9 cellular contexts compared by ENCODE assay signal in genomic region chr16:4968278-4968677, GRCh38. TPM values are rescaled to one million over a fixed set of nuclear protein-coding genes. Genes with fewer than 3 reads are reported as not detected.
DNase-seq lines count a peak whose midpoint lies in the region; ATAC-seq and TF ChIP-seq lines count a peak whose summit lies in the region.
"Not testable (repeated sequence)": the region's sequence is repeated elsewhere in the genome, so short reads cannot be mapped to it uniquely, and the experiment has no call there.
"Had no signal": no experiment of that assay in that cellular context is flagged by ENCODE, and none has a peak within 500 bp of the region (broad histone marks: within the 10 kb centered on the region; RNA-seq: fewer than 3 reads in every experiment).

No MANE protein-coding gene starts in this region.

- not testable (repeated sequence) for H3T11ph ChIP-seq in H9 (ENCODE audit: low read length)

- H3K27ac Mint-ChIP-seq in H9 (peak overlapping the region; percentile 30 to 96 (median 90); a peak in 6 of 7 replicates), WTC11 (peak overlapping the region; percentile 94)

- POLR2A ChIA-PET in WTC11 (lab: Charles Lee): interaction anchor here (1.9 kb wide), 1 partner anchor 10 kb away, joined by 6 read pairs; the partner anchor contains the start of gene SEC14L5

- not testable (repeated sequence) for H2AK5ac ChIP-seq in H9 (ENCODE audit: insufficient read length, low read length)

- H3K4ac ChIP-seq in H9 (ENCODE audit: low read depth, low read length): not testable (repeated sequence)

- not testable (repeated sequence) for DNase-seq in H9; WTC11 (ENCODE audit: low spot score); substantia nigra (lab: John Stamatoyannopoulos, UW)
- DNase-seq in dorsolateral prefrontal cortex (peak in 1 of 10 donors; percentile 21), lower lobe of right lung (peak; percentile 20), posterior vena cava (ENCODE audit: low spot score) (peak; percentile 24)

- WGBS in H9 (ENCODE audit: extremely low coverage, insufficient read length, low lambda C conversion rate): no CpG with 5 or more reads among the region's 12 CpGs

- H3K27me3 Mint-ChIP-seq in H9 (ENCODE audit: low read depth); WTC11 (ENCODE audit: low read depth): not testable (repeated sequence)

- H3K9me3 ChIP-seq in H9 (ENCODE audit: control insufficient read depth, low read depth, low read length); iPS-15b (ENCODE audit: control insufficient read depth, insufficient read depth, low read length); lower lobe of right lung: not testable (repeated sequence)

- not testable (repeated sequence) for H3K79me1 ChIP-seq in H9 (ENCODE audit: insufficient read depth, low read depth, low read length, poor library complexity, severe bottlenecking)

- not testable (repeated sequence) for ATAC-seq in WTC11, lower lobe of right lung

- H3K79me2 ChIP-seq in H9 (ENCODE audit: insufficient read depth, low read length): not testable (repeated sequence)

- not testable (repeated sequence) for H3K23me2 ChIP-seq in H9 (ENCODE audit: insufficient read length, low read depth, low read length, poor library complexity, severe bottlenecking)

- H4K91ac ChIP-seq in H9 (ENCODE audit: insufficient read length, low read depth, low read length): not testable (repeated sequence)

- H3K9ac ChIP-seq in H9 (ENCODE audit: extremely low read depth, insufficient read length, low read length): not testable (repeated sequence)
- H3K9ac ChIP-seq in iPS-15b (ENCODE audit: low read depth, low read length): peak overlapping the region; percentile 14

- H3K4me3 ChIP-seq in dorsolateral prefrontal cortex: peak overlapping the region in 13 of 59 donors; percentile 1 to 37 (median 11)
- H3K4me3 ChIP-seq in iPS-15b (ENCODE audit: low read depth, low read length): peak overlapping the region; percentile 1
- H3K4me3 ChIP-seq in lower lobe of right lung: not testable (repeated sequence)

- not testable (repeated sequence) for H2AFZ ChIP-seq in H9 (ENCODE audit: low read length)

- H3K4me1 Mint-ChIP-seq in H9 (peaks cover 23 to 30% of the 10 kb centered on the region in 2 experiments), WTC11 (peaks cover 30% of the 10 kb centered on the region)

- not testable (repeated sequence) for H3K56ac ChIP-seq in H9 (ENCODE audit: insufficient read length, low read depth, low read length)

- not testable (repeated sequence) for H3K36me3 Mint-ChIP-seq in H9 (ENCODE audit: insufficient read depth in 1 of 3, low read depth in 3 of 3); WTC11

- H3K4me2 ChIP-seq in H9 (ENCODE audit: insufficient read depth, insufficient read length, low read length): peak overlapping the region; percentile 61

- intact Hi-C loops in dorsolateral prefrontal cortex (cut with DNase I); lower lobe of right lung (cut with DNase I); posterior vena cava (cut with DNase I): not testable (repeated sequence)

- not testable (repeated sequence) for H2BK5ac ChIP-seq in H9 (ENCODE audit: insufficient read length, low read length)

- H3K4me3 Mint-ChIP-seq in H9: peak overlapping the region in 1 of 2 experiments; percentile 53; a peak in 2 of 5 replicates
- H3K4me3 Mint-ChIP-seq in WTC11: peak overlapping the region; percentile 43

- H4K5ac ChIP-seq in H9 (ENCODE audit: insufficient read length, low read depth, low read length): not testable (repeated sequence)

- not testable (repeated sequence) for H4K20me1 ChIP-seq in H9 (ENCODE audit: control insufficient read depth, insufficient read depth, insufficient read length)

- H2BK20ac ChIP-seq in H9 (ENCODE audit: low read depth, low read length, poor library complexity, severe bottlenecking): not testable (repeated sequence)

- not testable (repeated sequence) for H2BK15ac ChIP-seq in H9 (ENCODE audit: low read depth, low read length)

- H3K18ac ChIP-seq in H9 (ENCODE audit: insufficient read length, low read depth, low read length): not testable (repeated sequence)

- TF ChIP-seq CTCF in H9 (conservative IDR thresholded peaks at IDR 0.05); WTC11 (IDR thresholded peaks at IDR 0.05); dorsolateral prefrontal cortex (IDR thresholded peaks at IDR 0.05 in 54 of 56, conservative IDR thresholded peaks at IDR 0.05 in 2 of 56; ENCODE audit: low read depth in 1 of 56, partially characterized antibody in 56 of 56); lower lobe of right lung (IDR thresholded peaks at IDR 0.05): not testable (repeated sequence)

- H3K14ac ChIP-seq in H9 (ENCODE audit: insufficient read depth, low read length): not testable (repeated sequence)

- H3K27ac ChIP-seq in H9 (ENCODE audit: insufficient read length, low read depth, low read length): peak overlapping the region; percentile 63
- H3K27ac ChIP-seq in dorsolateral prefrontal cortex: peak overlapping the region in 57 of 59 donors; percentile 28 to 98 (median 85)
- H3K27ac ChIP-seq in lower lobe of right lung: not testable (repeated sequence)
- H3K27ac ChIP-seq in substantia nigra (ENCODE audit: low read depth, low read length, poor library complexity, severe bottlenecking): peak overlapping the region; percentile 87

- H3K36me3 ChIP-seq in iPS-15b (ENCODE audit: control insufficient read depth, insufficient read depth, low read length); lower lobe of right lung: not testable (repeated sequence)

- peaks cover 12% of the 10 kb centered on the region; the same call in 1 of the 2 replicates for H3K4me1 ChIP-seq in H9 (ENCODE audit: insufficient read depth, low read length)
- H3K4me1 ChIP-seq in iPS-15b (ENCODE audit: control insufficient read depth, insufficient read depth, low read length): peaks cover 21% of the 10 kb centered on the region
- not testable (repeated sequence) for H3K4me1 ChIP-seq in lower lobe of right lung

- H3K23ac ChIP-seq in H9 (ENCODE audit: insufficient read length, low read depth, low read length): not testable (repeated sequence)

- not testable (repeated sequence) for H4K8ac ChIP-seq in H9 (replicated peaks; ENCODE audit: insufficient read length, low read depth, low read length)

- CTCF ChIA-PET in WTC11 (lab: Charles Lee): interaction anchor here (1.5 to 3.3 kb wide), 3 partner anchors 10 to 116 kb away, joined by 3 to 18 read pairs (median 8); partner anchors contain the start of gene SEC14L5

- H2BK120ac ChIP-seq in H9 (ENCODE audit: low read depth, low read length, poor library complexity, severe bottlenecking): not testable (repeated sequence)

- not testable (repeated sequence) for H3K27me3 ChIP-seq in H9 (ENCODE audit: insufficient read depth, low read length); dorsolateral prefrontal cortex; iPS-15b (ENCODE audit: control insufficient read depth, insufficient read depth, low read length); lower lobe of right lung (ENCODE audit: low read depth)

- H3K9me3 Mint-ChIP-seq in H9, WTC11: not testable (repeated sequence)

- H2BK12ac ChIP-seq in H9 (ENCODE audit: insufficient read length, low read depth, low read length): peak overlapping the region; percentile 7

RNA-seq across cellular contexts. Expression of gene SEC14L5, which starts 10.1 kb away (rescaled TPM):
- 3.2 and 4.1 TPM in 2 replicates for total RNA-seq in H9 (2021)
- total RNA-seq in WTC11 (2021): 2.1 to 2.4 TPM (median 2.3 TPM) in 3 replicates
- 100 to 1,000 TPM in 6 of 120 experiments, 10 to 100 TPM in 114; 34.5 to 145 (median 61.7) TPM for total RNA-seq in dorsolateral prefrontal cortex
- 0.41 TPM for total RNA-seq in lower lobe of right lung
- 1 to 10 TPM in 1 of 2 donors, under 1 TPM in 1; 0.86 to 1.1 TPM for total RNA-seq in posterior vena cava
- total RNA-seq: A172 had no signal

RNA-seq across cellular contexts. Expression of gene PPL, which starts 31.3 kb away (rescaled TPM):
- total RNA-seq in H9 (2021) (28.2 and 29.2 TPM in 2 replicates), WTC11 (2021) (28.5 to 29.6 TPM (median 28.7 TPM) in 3 replicates), dorsolateral prefrontal cortex (10 to 100 TPM in 115 of 120 experiments, 1 to 10 TPM in 5; 6.5 to 31.8 (median 19.5) TPM), lower lobe of right lung (60.5 TPM), posterior vena cava (10 to 100 TPM; 23.8 to 24.1 TPM)
- total RNA-seq: CD4-positive, CD25-positive, alpha-beta regulatory T cell had no signal
